ENCODE assay signal across 16 cellular contexts in genomic region chr3:155130001-155130400, GRCh38. TPM values are rescaled to one million over a fixed set of nuclear protein-coding genes. Genes with fewer than 3 reads are reported as not detected.
"Had no signal": no experiment of that assay in that cellular context is flagged by ENCODE, and none has a peak within 500 bp of the region (broad histone marks: within the 10 kb centered on the region; RNA-seq: fewer than 3 reads in every experiment).

No MANE protein-coding gene starts in this region.

- H3K27me3 ChIP-seq: esophagus muscularis mucosa, heart left ventricle, left lung, neural progenitor cell, tibial artery had no signal

- H3K4me2 ChIP-seq: neural progenitor cell had no signal

- DNase-seq: activated CD4-positive, alpha-beta T cell treated with anti-CD3 and anti-CD28 coated beads, Interleukin-2, amount 50 U/mL, for 1 hour; activated effector memory CD4-positive, alpha-beta T cell treated with Interleukin-2 at 50 U/mL for 16 hours; activated T-cell treated with anti-CD3 and anti-CD28 coated beads, Interleukin-2, amount 50 U/mL, for 1 hour; aorta; foreskin melanocyte; heart left ventricle; islet precursor cell; left lung; retina; stimulated activated CD4-positive, alpha-beta T cell treated with anti-CD3 and anti-CD28 coated beads, Interleukin-4, amount 100 ng/mL, for 4 hours; tibial artery had no signal

- FAIRE-seq: bronchial epithelial cell, endometrium had no signal

- H3K9me3 ChIP-seq: esophagus muscularis mucosa, left lung, tibial artery had no signal

- H3K27ac ChIP-seq: esophagus muscularis mucosa, heart left ventricle, left lung, neural progenitor cell, tibial artery had no signal

- H2AFZ ChIP-seq: neural progenitor cell had no signal

- H3K4me3 ChIP-seq: esophagus muscularis mucosa, heart left ventricle, left lung, neural progenitor cell, tibial artery had no signal

- H3K36me3 ChIP-seq: esophagus muscularis mucosa, heart left ventricle, left lung, neural progenitor cell, tibial artery had no signal

- H3K4me1 ChIP-seq: esophagus muscularis mucosa, left lung, neural progenitor cell, tibial artery had no signal

- ATAC-seq: heart left ventricle, left lung had no signal

RNA-seq across cellular contexts. Expression of gene MME, which starts 49.9 kb away (rescaled TPM):
- total RNA-seq: activated CD8-positive, alpha-beta memory T cell treated with anti-CD3 and anti-CD28 coated beads for 36 hours had no signal
